In genomic region chr2:176140520-176141317, GRCh38 we compare ENCODE assay signal across 9 cellular contexts. TPM values are rescaled to one million over a fixed set of nuclear protein-coding genes. Genes with fewer than 3 reads are reported as not detected.
A peak's percentile ranks its signal among the peaks of the same experiment; 100 is the strongest.
DNase-seq lines count a peak whose midpoint lies in the region; ATAC-seq and TF ChIP-seq lines count a peak whose summit lies in the region.
"Had no signal": no experiment of that assay in that cellular context is flagged by ENCODE, and none has a peak within 500 bp of the region (broad histone marks: within the 10 kb centered on the region; RNA-seq: fewer than 3 reads in every experiment).

No MANE protein-coding gene starts in this region.

- H3K27ac Mint-ChIP-seq in activated CD4-positive, alpha-beta memory T cell treated with anti-CD3 and anti-CD28 coated beads, Interleukin-2, amount 10 ng/mL, durations not matched to agents 7 days and 5 days, result no peak overlapping the region
- H3K27ac Mint-ChIP-seq in endothelial cell (ENCODE audit: unreplicated experiment), result no peak overlapping the region
- no peak overlapping the region for H3K27ac Mint-ChIP-seq in mesothelial cell of epicardium

- CTCF ChIA-PET in activated CD4-positive, alpha-beta memory T cell treated with anti-CD3 and anti-CD28 coated beads, Interleukin-2, amount 10 ng/mL, durations not matched to agents 7 days and 5 days (lab: Charles Lee), result interaction anchor here (0.6 to 3.6 kb wide), 25 partner anchors 9 to 1007 kb away, joined by 3 to 64 read pairs (median 4); no protein-coding TSS in a partner anchor

- H3K27me3 Mint-ChIP-seq in activated CD4-positive, alpha-beta memory T cell treated with anti-CD3 and anti-CD28 coated beads, Interleukin-2, amount 10 ng/mL, durations not matched to agents 7 days and 5 days, result peaks cover 74% of the 10 kb centered on the region
- H3K27me3 Mint-ChIP-seq in endothelial cell (ENCODE audit: unreplicated experiment) (peaks cover 35% of the 10 kb centered on the region), mesothelial cell of epicardium (ENCODE audit: low read depth) (peaks cover 95% of the 10 kb centered on the region)

- peak overlapping the region; percentile 87 for H3K4me3 ChIP-seq in AG09309 (ENCODE audit: control insufficient read depth, low read depth, low read length)

- H3K4me3 Mint-ChIP-seq in activated CD4-positive, alpha-beta memory T cell treated with anti-CD3 and anti-CD28 coated beads, Interleukin-2, amount 10 ng/mL, durations not matched to agents 7 days and 5 days, result peak overlapping the region; percentile 9
- peak overlapping the region; percentile 83 for H3K4me3 Mint-ChIP-seq in endothelial cell (ENCODE audit: unreplicated experiment)
- peak overlapping the region; percentile 60 for H3K4me3 Mint-ChIP-seq in mesothelial cell of epicardium

- no peaks in the 10 kb centered on the region for H3K9me3 Mint-ChIP-seq in activated CD4-positive, alpha-beta memory T cell treated with anti-CD3 and anti-CD28 coated beads, Interleukin-2, amount 10 ng/mL, durations not matched to agents 7 days and 5 days
- no peaks in the 10 kb centered on the region for H3K9me3 Mint-ChIP-seq in endothelial cell (ENCODE audit: unreplicated experiment)
- no peaks in the 10 kb centered on the region for H3K9me3 Mint-ChIP-seq in mesothelial cell of epicardium

- DNase-seq in AG09309 (ENCODE audit: low read depth) (no peak), NCI-H446 treated with DMSO at 0.1 percent for 48 hours (lab: John Stamatoyannopoulos, UW) (peak; percentile 33), endothelial cell (ENCODE audit: low spot score) (peak; percentile 90), mesothelial cell of epicardium (ENCODE audit: low spot score in 2 of 2, unreplicated experiment in 2 of 2) (peak; percentile 77 to 92)
- DNase-seq in activated CD4-positive, alpha-beta memory T cell treated with anti-CD3 and anti-CD28 coated beads, Interleukin-2, amount 10 ng/mL, durations not matched to agents 7 days and 5 days, result peak; percentile 70
- peak; percentile 59 for DNase-seq in stimulated activated CD8-positive, alpha-beta memory T cell treated with anti-CD3 and anti-CD28 coated beads, Interleukin-4, amount 100 ng/mL, for 24 hours (ENCODE audit: low read depth)

- H3K4me1 Mint-ChIP-seq in activated CD4-positive, alpha-beta memory T cell treated with anti-CD3 and anti-CD28 coated beads, Interleukin-2, amount 10 ng/mL, durations not matched to agents 7 days and 5 days, result peaks cover 22% of the 10 kb centered on the region
- peaks cover 21% of the 10 kb centered on the region for H3K4me1 Mint-ChIP-seq in endothelial cell (ENCODE audit: unreplicated experiment)
- H3K4me1 Mint-ChIP-seq in mesothelial cell of epicardium, result peaks cover 2% of the 10 kb centered on the region

- H3K36me3 Mint-ChIP-seq in activated CD4-positive, alpha-beta memory T cell treated with anti-CD3 and anti-CD28 coated beads, Interleukin-2, amount 10 ng/mL, durations not matched to agents 7 days and 5 days (ENCODE audit: low read depth), result no peaks in the 10 kb centered on the region
- H3K36me3 Mint-ChIP-seq in endothelial cell (ENCODE audit: low read depth, unreplicated experiment), result peaks cover 1% of the 10 kb centered on the region
- H3K36me3 Mint-ChIP-seq in mesothelial cell of epicardium, result peaks cover 3% of the 10 kb centered on the region

- peak; percentile 86 for ATAC-seq in GM18517 (IDR thresholded peaks at IDR 0.05; ENCODE audit: unreplicated experiment)
- ATAC-seq in HG03025 (IDR thresholded peaks at IDR 0.05; ENCODE audit: low FRiP score, unreplicated experiment), result peak; percentile 88

- TF ChIP-seq CTCF in AG09309 (IDR thresholded peaks at IDR 0.05; ENCODE audit: control insufficient read depth, insufficient read depth, low read depth, low read length, missing control alignments) (peak; percentile 85), endothelial cell (IDR thresholded peaks at IDR 0.05; ENCODE audit: unreplicated experiment) (peak; percentile 99), mesothelial cell of epicardium (IDR thresholded peaks at IDR 0.05; ENCODE audit: unreplicated experiment) (peak; percentile 93)

- POLR2A ChIA-PET in activated CD4-positive, alpha-beta memory T cell treated with anti-CD3 and anti-CD28 coated beads, Interleukin-2, amount 10 ng/mL, durations not matched to agents 7 days and 5 days (lab: Charles Lee), result interaction anchor here (0.7 to 1.0 kb wide), 2 partner anchors 10 to 21 kb away, joined by 3 read pairs; no protein-coding TSS in a partner anchor

RNA-seq across cellular contexts. Expression of gene HOXD4, which starts 10.6 kb away (rescaled TPM):
- not detected for total RNA-seq in activated CD4-positive, alpha-beta memory T cell treated with anti-CD3 and anti-CD28 coated beads, Interleukin-2, amount 10 ng/mL, durations not matched to agents 7 days and 5 days
- total RNA-seq in endothelial cell (ENCODE audit: unreplicated experiment) (3.5 TPM), mesothelial cell of epicardium (0.67 to 1.4 TPM (median 1.3 TPM) in 3 replicates)
- total RNA-seq: T-helper 1 cell treated with Interleukin-12 subunit alpha and Interleukin-12 subunit beta and Interleukin-4 antibody, amounts not matched to agents 30 ng/mL and 1 ng/mL, for 36 hours had no signal

RNA-seq across cellular contexts. Expression of gene HOXD8, which starts 11.2 kb away (rescaled TPM):
- not detected for total RNA-seq in activated CD4-positive, alpha-beta memory T cell treated with anti-CD3 and anti-CD28 coated beads, Interleukin-2, amount 10 ng/mL, durations not matched to agents 7 days and 5 days
- 9.3 TPM for total RNA-seq in endothelial cell (ENCODE audit: unreplicated experiment)
- total RNA-seq in mesothelial cell of epicardium, result 0.29 to 0.58 TPM (median 0.40 TPM) in 3 replicates
- total RNA-seq: T-helper 1 cell treated with Interleukin-12 subunit alpha and Interleukin-12 subunit beta and Interleukin-4 antibody, amounts not matched to agents 30 ng/mL and 1 ng/mL, for 36 hours had no signal

RNA-seq across cellular contexts. Expression of gene HOXD3, which starts 16.4 kb away (rescaled TPM):
- not detected for total RNA-seq in activated CD4-positive, alpha-beta memory T cell treated with anti-CD3 and anti-CD28 coated beads, Interleukin-2, amount 10 ng/mL, durations not matched to agents 7 days and 5 days
- total RNA-seq in endothelial cell (ENCODE audit: unreplicated experiment), result 4.1 TPM
- total RNA-seq in mesothelial cell of epicardium, result 0.93 to 1.1 TPM (median 1.1 TPM) in 3 replicates
- total RNA-seq: T-helper 1 cell treated with Interleukin-12 subunit alpha and Interleukin-12 subunit beta and Interleukin-4 antibody, amounts not matched to agents 30 ng/mL and 1 ng/mL, for 36 hours had no signal

RNA-seq across cellular contexts. Expression of gene HOXD9, which starts 18.2 kb away (rescaled TPM):
- not detected for total RNA-seq in activated CD4-positive, alpha-beta memory T cell treated with anti-CD3 and anti-CD28 coated beads, Interleukin-2, amount 10 ng/mL, durations not matched to agents 7 days and 5 days
- total RNA-seq in endothelial cell (ENCODE audit: unreplicated experiment), result 0.56 TPM
- 0.93 to 1.2 TPM (median 1.1 TPM) in 3 replicates for total RNA-seq in mesothelial cell of epicardium
- total RNA-seq: T-helper 1 cell treated with Interleukin-12 subunit alpha and Interleukin-12 subunit beta and Interleukin-4 antibody, amounts not matched to agents 30 ng/mL and 1 ng/mL, for 36 hours had no signal

RNA-seq across cellular contexts. Expression of gene HOXD10, which starts 24.1 kb away (rescaled TPM):
- not detected for total RNA-seq in activated CD4-positive, alpha-beta memory T cell treated with anti-CD3 and anti-CD28 coated beads, Interleukin-2, amount 10 ng/mL, durations not matched to agents 7 days and 5 days
- total RNA-seq in endothelial cell (ENCODE audit: unreplicated experiment), result not detected
- 3.2 to 4.1 TPM (median 3.9 TPM) in 3 replicates for total RNA-seq in mesothelial cell of epicardium
- total RNA-seq: T-helper 1 cell treated with Interleukin-12 subunit alpha and Interleukin-12 subunit beta and Interleukin-4 antibody, amounts not matched to agents 30 ng/mL and 1 ng/mL, for 36 hours had no signal

Comparison
In these comparisons a context has a peak if more than half of its experiments do, and no peak if none do; other contexts are left out.
1. H3K4me3 Mint-ChIP-seq: peak in every context shown above with its lines; median percentile 83 in endothelial cell; 60 in mesothelial cell of epicardium; 9 in activated CD4-positive, alpha-beta memory T cell treated with anti-CD3 and anti-CD28 coated beads, Interleukin-2, amount 10 ng/mL, durations not matched to agents 7 days and 5 days.